In the genomic region with DNA sequence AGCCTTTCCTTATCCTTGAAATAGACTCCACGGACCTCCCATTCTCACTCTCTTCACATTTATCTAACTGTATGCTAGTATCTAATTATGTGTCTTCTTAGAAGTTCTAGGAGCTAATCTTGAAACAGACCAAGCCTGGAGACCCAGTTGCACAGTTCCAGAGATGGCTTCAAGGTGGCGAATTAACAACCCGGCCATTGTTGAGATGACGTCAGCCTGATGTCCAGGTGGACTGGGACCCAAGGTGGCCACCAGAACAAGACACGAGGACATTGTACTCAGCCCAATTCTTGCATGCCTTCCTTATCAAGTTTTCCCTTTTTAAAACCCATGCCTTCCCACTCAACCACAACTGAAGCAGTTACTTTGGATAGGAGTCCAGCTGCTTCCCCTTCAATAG, we compare ENCODE assay signal across 2 cellular contexts.
TF ChIP-seq lines count a peak whose summit lies in the region.

No MANE protein-coding gene starts in this region.

TF ChIP-seq in HepG2, 621 proteins besides CTCF, POLR2A, EP300 and RAD21:
- no peak for TF ChIP-seq ZNF333 (CRISPR knock-in tag; IDR thresholded peaks at IDR 0.05; ENCODE audit: borderline replicate concordance)
- no peak for TF ChIP-seq ZNF720 (CRISPR knock-in tag; IDR thresholded peaks at IDR 0.05)
- peak; percentile 74 for TF ChIP-seq ATF7 (IDR thresholded peaks at IDR 0.05)
- no peak for TF ChIP-seq ATF7 (CRISPR knock-in tag; IDR thresholded peaks at IDR 0.05)
- TF ChIP-seq CREB1 (IDR thresholded peaks at IDR 0.05): peak; percentile 68
- TF ChIP-seq CREB1 (CRISPR knock-in tag; IDR thresholded peaks at IDR 0.05): no peak
- no peak for TF ChIP-seq ZSCAN29 (CRISPR knock-in tag; conservative IDR thresholded peaks at IDR 0.05)

TF ChIP-seq in K562, 482 proteins besides CTCF, POLR2A, EP300 and RAD21:
- TF ChIP-seq, protein P1, sequence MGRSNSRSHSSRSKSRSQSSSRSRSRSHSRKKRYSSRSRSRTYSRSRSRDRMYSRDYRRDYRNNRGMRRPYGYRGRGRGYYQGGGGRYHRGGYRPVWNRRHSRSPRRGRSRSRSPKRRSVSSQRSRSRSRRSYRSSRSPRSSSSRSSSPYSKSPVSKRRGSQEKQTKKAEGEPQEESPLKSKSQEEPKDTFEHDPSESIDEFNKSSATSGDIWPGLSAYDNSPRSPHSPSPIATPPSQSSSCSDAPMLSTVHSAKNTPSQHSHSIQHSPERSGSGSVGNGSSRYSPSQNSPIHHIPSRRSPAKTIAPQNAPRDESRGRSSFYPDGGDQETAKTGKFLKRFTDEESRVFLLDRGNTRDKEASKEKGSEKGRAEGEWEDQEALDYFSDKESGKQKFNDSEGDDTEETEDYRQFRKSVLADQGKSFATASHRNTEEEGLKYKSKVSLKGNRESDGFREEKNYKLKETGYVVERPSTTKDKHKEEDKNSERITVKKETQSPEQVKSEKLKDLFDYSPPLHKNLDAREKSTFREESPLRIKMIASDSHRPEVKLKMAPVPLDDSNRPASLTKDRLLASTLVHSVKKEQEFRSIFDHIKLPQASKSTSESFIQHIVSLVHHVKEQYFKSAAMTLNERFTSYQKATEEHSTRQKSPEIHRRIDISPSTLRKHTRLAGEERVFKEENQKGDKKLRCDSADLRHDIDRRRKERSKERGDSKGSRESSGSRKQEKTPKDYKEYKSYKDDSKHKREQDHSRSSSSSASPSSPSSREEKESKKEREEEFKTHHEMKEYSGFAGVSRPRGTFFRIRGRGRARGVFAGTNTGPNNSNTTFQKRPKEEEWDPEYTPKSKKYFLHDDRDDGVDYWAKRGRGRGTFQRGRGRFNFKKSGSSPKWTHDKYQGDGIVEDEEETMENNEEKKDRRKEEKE (IDR thresholded peaks at IDR 0.05; ENCODE audit: borderline replicate concordance in 1 of 2, control insufficient read depth in 1 of 2, low read depth in 2 of 2, low read length in 1 of 2): no peak
- TF ChIP-seq FOSL1 (tag; conservative IDR thresholded peaks at IDR 0.05) (0 out of 2 replicates have a peak, but pooled peaks have one; percentile 38), ZNF518B (CRISPR knock-in tag; IDR thresholded peaks at IDR 0.05) (no peak), GTF2A2 (tag; IDR thresholded peaks at IDR 0.05) (no peak)
- TF ChIP-seq, protein P2, sequence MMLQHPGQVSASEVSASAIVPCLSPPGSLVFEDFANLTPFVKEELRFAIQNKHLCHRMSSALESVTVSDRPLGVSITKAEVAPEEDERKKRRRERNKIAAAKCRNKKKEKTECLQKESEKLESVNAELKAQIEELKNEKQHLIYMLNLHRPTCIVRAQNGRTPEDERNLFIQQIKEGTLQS (IDR thresholded peaks at IDR 0.05): peak; percentile 51; the same call in 1 of the 2 replicates
- TF ChIP-seq, protein P2 (CRISPR knock-in tag; conservative IDR thresholded peaks at IDR 0.05): no peak
TF ChIP-seq in K562: peak in this region for 2.
